1 cellular context compared by ENCODE assay signal in genomic region chr7:16644987-16645592, GRCh38.
TF ChIP-seq lines count a peak whose summit lies in the region.

No MANE protein-coding gene starts in this region.

TF ChIP-seq in K562, 482 proteins besides CTCF, POLR2A, EP300 and RAD21 (continued from another document and continues in another):
- TF ChIP-seq ZNF639 (CRISPR knock-in tag; conservative IDR thresholded peaks at IDR 0.05 in 1 of 2, IDR thresholded peaks at IDR 0.05 in 1 of 2) = peak in 1 of 2 experiments; percentile 15; a peak in 1 of 4 replicates
- no peak for TF ChIP-seq ZNF395 (CRISPR knock-in tag; IDR thresholded peaks at IDR 0.05)
- TF ChIP-seq, protein P1, sequence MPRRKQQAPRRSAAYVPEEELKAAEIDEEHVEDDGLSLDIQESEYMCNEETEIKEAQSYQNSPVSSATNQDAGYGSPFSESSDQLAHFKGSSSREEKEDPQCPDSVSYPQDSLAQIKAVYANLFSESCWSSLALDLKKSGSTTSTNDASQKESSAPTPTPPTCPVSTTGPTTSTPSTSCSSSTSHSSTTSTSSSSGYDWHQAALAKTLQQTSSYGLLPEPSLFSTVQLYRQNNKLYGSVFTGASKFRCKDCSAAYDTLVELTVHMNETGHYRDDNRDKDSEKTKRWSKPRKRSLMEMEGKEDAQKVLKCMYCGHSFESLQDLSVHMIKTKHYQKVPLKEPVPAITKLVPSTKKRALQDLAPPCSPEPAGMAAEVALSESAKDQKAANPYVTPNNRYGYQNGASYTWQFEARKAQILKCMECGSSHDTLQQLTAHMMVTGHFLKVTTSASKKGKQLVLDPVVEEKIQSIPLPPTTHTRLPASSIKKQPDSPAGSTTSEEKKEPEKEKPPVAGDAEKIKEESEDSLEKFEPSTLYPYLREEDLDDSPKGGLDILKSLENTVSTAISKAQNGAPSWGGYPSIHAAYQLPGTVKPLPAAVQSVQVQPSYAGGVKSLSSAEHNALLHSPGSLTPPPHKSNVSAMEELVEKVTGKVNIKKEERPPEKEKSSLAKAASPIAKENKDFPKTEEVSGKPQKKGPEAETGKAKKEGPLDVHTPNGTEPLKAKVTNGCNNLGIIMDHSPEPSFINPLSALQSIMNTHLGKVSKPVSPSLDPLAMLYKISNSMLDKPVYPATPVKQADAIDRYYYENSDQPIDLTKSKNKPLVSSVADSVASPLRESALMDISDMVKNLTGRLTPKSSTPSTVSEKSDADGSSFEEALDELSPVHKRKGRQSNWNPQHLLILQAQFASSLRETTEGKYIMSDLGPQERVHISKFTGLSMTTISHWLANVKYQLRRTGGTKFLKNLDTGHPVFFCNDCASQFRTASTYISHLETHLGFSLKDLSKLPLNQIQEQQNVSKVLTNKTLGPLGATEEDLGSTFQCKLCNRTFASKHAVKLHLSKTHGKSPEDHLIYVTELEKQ (CRISPR knock-in tag; IDR thresholded peaks at IDR 0.05) = no peak
- no peak for TF ChIP-seq ZBTB2 (IDR thresholded peaks at IDR 0.05)
- TF ChIP-seq SAFB (IDR thresholded peaks at IDR 0.05; ENCODE audit: borderline replicate concordance, low read depth, low read length) = no peak
- no peak for TF ChIP-seq BDP1 (IDR thresholded peaks at IDR 0.05; ENCODE audit: insufficient read depth, insufficient read length)
- TF ChIP-seq PHF8 (IDR thresholded peaks at IDR 0.05; ENCODE audit: borderline replicate concordance, low read length) = peak; percentile 38; the same call in 1 of the 2 replicates
- TF ChIP-seq ZNF655 (CRISPR knock-in tag; IDR thresholded peaks at IDR 0.05) = no peak
- TF ChIP-seq ZNF134 (CRISPR knock-in tag; conservative IDR thresholded peaks at IDR 0.05) = no peak
- no peak for TF ChIP-seq ZNF830 (CRISPR knock-in tag; IDR thresholded peaks at IDR 0.05)
- TF ChIP-seq, protein P2, sequence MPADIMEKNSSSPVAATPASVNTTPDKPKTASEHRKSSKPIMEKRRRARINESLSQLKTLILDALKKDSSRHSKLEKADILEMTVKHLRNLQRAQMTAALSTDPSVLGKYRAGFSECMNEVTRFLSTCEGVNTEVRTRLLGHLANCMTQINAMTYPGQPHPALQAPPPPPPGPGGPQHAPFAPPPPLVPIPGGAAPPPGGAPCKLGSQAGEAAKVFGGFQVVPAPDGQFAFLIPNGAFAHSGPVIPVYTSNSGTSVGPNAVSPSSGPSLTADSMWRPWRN (IDR thresholded peaks at IDR 0.05; ENCODE audit: low read depth) = no peak
- no peak; the same call in none of the 2 replicates for TF ChIP-seq EGR1 (conservative IDR thresholded peaks at IDR 0.05)
- TF ChIP-seq ZNF668 (CRISPR knock-in tag; IDR thresholded peaks at IDR 0.05) = no peak
- TF ChIP-seq NFRKB (IDR thresholded peaks at IDR 0.05; ENCODE audit: low read depth) = no peak
- peak; percentile 50; the same call in 1 of the 2 replicates for TF ChIP-seq NR2C2 (CRISPR knock-in tag; IDR thresholded peaks at IDR 0.05)
- peak; percentile 72 for TF ChIP-seq NR2C2 (tag; IDR thresholded peaks at IDR 0.05)
- no peak for TF ChIP-seq TBL1XR1 (IDR thresholded peaks at IDR 0.05; ENCODE audit: low read length in 2 of 2)
- TF ChIP-seq PCBP1 (IDR thresholded peaks at IDR 0.05; ENCODE audit: low read depth, low read length, poor library complexity, severe bottlenecking) = no peak
- no peak for TF ChIP-seq ZFPM2 (CRISPR knock-in tag; IDR thresholded peaks at IDR 0.05)
- 0 out of 2 replicates have a peak, but pooled peaks have one; percentile 58 for TF ChIP-seq FOXP1 (CRISPR knock-in tag; IDR thresholded peaks at IDR 0.05)
- no peak for TF ChIP-seq MLLT1 (IDR thresholded peaks at IDR 0.05)
- peak; percentile 21 for TF ChIP-seq CCNT2 (IDR thresholded peaks at IDR 0.05; ENCODE audit: borderline replicate concordance, extremely low read depth, insufficient read length, low read depth, low read length)
- TF ChIP-seq ZNF561 (CRISPR knock-in tag; conservative IDR thresholded peaks at IDR 0.05) = no peak
- no peak for TF ChIP-seq E4F1 (CRISPR knock-in tag; IDR thresholded peaks at IDR 0.05; ENCODE audit: borderline replicate concordance)
- TF ChIP-seq LARP7 (IDR thresholded peaks at IDR 0.05) = no peak
- no peak for TF ChIP-seq SREBF1 (IDR thresholded peaks at IDR 0.05; ENCODE audit: borderline replicate concordance, low read depth, low read length)
- no peak for TF ChIP-seq CBX2 (IDR thresholded peaks at IDR 0.05; ENCODE audit: insufficient read depth, low read length, poor library complexity, severe bottlenecking)
- no peak for TF ChIP-seq SAP30 (IDR thresholded peaks at IDR 0.05; ENCODE audit: borderline replicate concordance, insufficient read depth, low read depth, low read length, poor library complexity, severe bottlenecking)
- no peak for TF ChIP-seq AFF4 (CRISPR knock-in tag; IDR thresholded peaks at IDR 0.05)
- TF ChIP-seq, protein P3, sequence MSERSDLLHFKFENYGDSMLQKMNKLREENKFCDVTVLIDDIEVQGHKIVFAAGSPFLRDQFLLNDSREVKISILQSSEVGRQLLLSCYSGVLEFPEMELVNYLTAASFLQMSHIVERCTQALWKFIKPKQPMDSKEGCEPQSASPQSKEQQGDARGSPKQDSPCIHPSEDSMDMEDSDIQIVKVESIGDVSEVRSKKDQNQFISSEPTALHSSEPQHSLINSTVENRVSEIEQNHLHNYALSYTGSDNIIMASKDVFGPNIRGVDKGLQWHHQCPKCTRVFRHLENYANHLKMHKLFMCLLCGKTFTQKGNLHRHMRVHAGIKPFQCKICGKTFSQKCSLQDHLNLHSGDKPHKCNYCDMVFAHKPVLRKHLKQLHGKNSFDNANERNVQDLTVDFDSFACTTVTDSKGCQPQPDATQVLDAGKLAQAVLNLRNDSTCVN (CRISPR knock-in tag; IDR thresholded peaks at IDR 0.05) = no peak
- TF ChIP-seq RBM22 (IDR thresholded peaks at IDR 0.05; ENCODE audit: low read depth, low read length, poor library complexity, severe bottlenecking) = no peak
- no peak for TF ChIP-seq ZNF12 (CRISPR knock-in tag; IDR thresholded peaks at IDR 0.05)
- TF ChIP-seq, protein P4, sequence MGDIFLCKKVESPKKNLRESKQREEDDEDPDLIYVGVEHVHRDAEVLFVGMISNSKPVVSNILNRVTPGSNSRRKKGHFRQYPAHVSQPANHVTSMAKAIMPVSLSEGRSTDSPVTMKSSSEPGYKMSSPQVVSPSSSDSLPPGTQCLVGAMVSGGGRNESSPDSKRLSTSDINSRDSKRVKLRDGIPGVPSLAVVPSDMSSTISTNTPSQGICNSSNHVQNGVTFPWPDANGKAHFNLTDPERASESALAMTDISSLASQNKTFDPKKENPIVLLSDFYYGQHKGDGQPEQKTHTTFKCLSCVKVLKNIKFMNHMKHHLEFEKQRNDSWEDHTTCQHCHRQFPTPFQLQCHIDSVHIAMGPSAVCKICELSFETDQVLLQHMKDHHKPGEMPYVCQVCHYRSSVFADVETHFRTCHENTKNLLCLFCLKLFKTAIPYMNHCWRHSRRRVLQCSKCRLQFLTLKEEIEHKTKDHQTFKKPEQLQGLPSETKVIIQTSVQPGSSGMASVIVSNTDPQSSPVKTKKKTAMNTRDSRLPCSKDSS (IDR thresholded peaks at IDR 0.05; ENCODE audit: low read depth, partially characterized antibody) = no peak
